29 cellular contexts compared by ENCODE assay signal in genomic region chr11:86155210-86155844, GRCh38.
"Had no signal": no experiment of that assay in that cellular context is flagged by ENCODE, and none has a peak within 500 bp of the region (broad histone marks: within the 10 kb centered on the region; RNA-seq: fewer than 3 reads in every experiment).

No MANE protein-coding gene starts in this region.

- H3K27ac ChIP-seq: left lung, right lobe of liver, thoracic aorta, WERI-Rb-1 had no signal

- H3K27me3 ChIP-seq: breast epithelium, esophagus muscularis mucosa, heart right ventricle, left lung, neutrophil, right lobe of liver had no signal

- DNase-seq: activated CD4-positive, alpha-beta memory T cell treated with anti-CD3 and anti-CD28 coated beads, Interleukin-2, amount 10 ng/mL, durations not matched to agents 7 days and 5 days; activated CD4-positive, alpha-beta T cell treated with anti-CD3 and anti-CD28 coated beads, Interleukin-2, amount 10 ng/mL, durations not matched to agents 7 days and 5 days; activated CD4-positive, CD25-positive, alpha-beta regulatory T cell treated with anti-CD3 and anti-CD28 coated beads, Interleukin-2, amount 50 U/mL, for 72 hours; activated CD8-positive, alpha-beta memory T cell treated with anti-CD3 and anti-CD28 coated beads, Interleukin-2, amount 50 U/mL, for 48 hours; activated gamma-delta T cell; activated naive CD4-positive, alpha-beta T cell treated with anti-CD3 and anti-CD28 coated beads, Interleukin-2, amount 50 U/mL, for 16 hours; activated T-cell treated with anti-CD3 and anti-CD28 coated beads, Interleukin-2, amount 50 U/mL, for 24 hours; amniotic stem cell; dermis blood vessel endothelial cell; effector memory CD4-positive, alpha-beta T cell; foreskin melanocyte; heart right ventricle; left lung; naive B cell; nephron progenitor cell; right lobe of liver; stimulated activated CD4-positive, alpha-beta T cell treated with anti-CD3 and anti-CD28 coated beads, Interleukin-12 subunit alpha, Interleukin-12 subunit beta, amount 100 ng/mL, for 4 hours; stimulated activated CD4-positive, alpha-beta T cell treated with anti-CD3 and anti-CD28 coated beads, Interleukin-4, amount 100 ng/mL, for 1 hour; stimulated activated naive CD8-positive, alpha-beta T cell treated with anti-CD3 and anti-CD28 coated beads, Interleukin-15, Interleukin-2, amounts not matched to agents 100 U/mL and 50 U/mL, for 24 hours; T-helper 17 cell; T1000; WERI-Rb-1 had no signal

- ATAC-seq: heart right ventricle; left lung; right lobe of liver; stimulated activated naive CD8-positive, alpha-beta T cell treated with anti-CD3 and anti-CD28 coated beads, Interleukin-15, Interleukin-2, amounts not matched to agents 100 U/mL and 50 U/mL, for 24 hours; T-helper 17 cell had no signal

- H3K4me3 ChIP-seq: breast epithelium, esophagus muscularis mucosa, heart right ventricle, left lung, lung, right lobe of liver, skin epidermis, thoracic aorta had no signal

- H3K27me3 Mint-ChIP-seq: activated CD4-positive, alpha-beta memory T cell treated with anti-CD3 and anti-CD28 coated beads, Interleukin-2, amount 10 ng/mL, durations not matched to agents 7 days and 5 days; activated CD4-positive, alpha-beta T cell treated with anti-CD3 and anti-CD28 coated beads, Interleukin-2, amount 10 ng/mL, durations not matched to agents 7 days and 5 days; activated T-cell treated with anti-CD3 and anti-CD28 coated beads, Interleukin-2, amount 50 U/mL, for 24 hours; central memory CD8-positive, alpha-beta T cell; T-helper 17 cell had no signal

- H3K27ac Mint-ChIP-seq: activated CD4-positive, alpha-beta memory T cell treated with anti-CD3 and anti-CD28 coated beads, Interleukin-2, amount 10 ng/mL, durations not matched to agents 7 days and 5 days; activated CD4-positive, alpha-beta T cell treated with anti-CD3 and anti-CD28 coated beads, Interleukin-2, amount 10 ng/mL, durations not matched to agents 7 days and 5 days; activated T-cell treated with anti-CD3 and anti-CD28 coated beads, Interleukin-2, amount 50 U/mL, for 24 hours; nephron progenitor cell; T-helper 17 cell had no signal

- H3K4me3 Mint-ChIP-seq: activated CD4-positive, alpha-beta memory T cell treated with anti-CD3 and anti-CD28 coated beads, Interleukin-2, amount 10 ng/mL, durations not matched to agents 7 days and 5 days; activated CD4-positive, alpha-beta T cell treated with anti-CD3 and anti-CD28 coated beads, Interleukin-2, amount 10 ng/mL, durations not matched to agents 7 days and 5 days; activated T-cell treated with anti-CD3 and anti-CD28 coated beads, Interleukin-2, amount 50 U/mL, for 24 hours; central memory CD8-positive, alpha-beta T cell; naive B cell; nephron progenitor cell; T-helper 17 cell had no signal

- H3K9me3 Mint-ChIP-seq: activated CD4-positive, alpha-beta memory T cell treated with anti-CD3 and anti-CD28 coated beads, Interleukin-2, amount 10 ng/mL, durations not matched to agents 7 days and 5 days; activated CD4-positive, alpha-beta T cell treated with anti-CD3 and anti-CD28 coated beads, Interleukin-2, amount 10 ng/mL, durations not matched to agents 7 days and 5 days; activated T-cell treated with anti-CD3 and anti-CD28 coated beads, Interleukin-2, amount 50 U/mL, for 24 hours; central memory CD8-positive, alpha-beta T cell; nephron progenitor cell had no signal

- H3K36me3 ChIP-seq: breast epithelium, esophagus muscularis mucosa, heart right ventricle, left lung, neutrophil, right lobe of liver, thoracic aorta, WERI-Rb-1 had no signal

- H3K36me3 Mint-ChIP-seq: naive B cell had no signal

- H3K9me3 ChIP-seq: breast epithelium, esophagus muscularis mucosa, heart right ventricle, left lung, neutrophil, right lobe of liver, thoracic aorta had no signal
